In genomic region chr6:3226422-3227362, GRCh38 we compare ENCODE assay signal across 1 cellular context.
TF ChIP-seq lines count a peak whose summit lies in the region.

No MANE protein-coding gene starts in this region.

TF ChIP-seq in HEK293, 187 proteins besides CTCF, POLR2A, EP300 and RAD21 (continued from another document and continues in another):
- TF ChIP-seq, protein P1, sequence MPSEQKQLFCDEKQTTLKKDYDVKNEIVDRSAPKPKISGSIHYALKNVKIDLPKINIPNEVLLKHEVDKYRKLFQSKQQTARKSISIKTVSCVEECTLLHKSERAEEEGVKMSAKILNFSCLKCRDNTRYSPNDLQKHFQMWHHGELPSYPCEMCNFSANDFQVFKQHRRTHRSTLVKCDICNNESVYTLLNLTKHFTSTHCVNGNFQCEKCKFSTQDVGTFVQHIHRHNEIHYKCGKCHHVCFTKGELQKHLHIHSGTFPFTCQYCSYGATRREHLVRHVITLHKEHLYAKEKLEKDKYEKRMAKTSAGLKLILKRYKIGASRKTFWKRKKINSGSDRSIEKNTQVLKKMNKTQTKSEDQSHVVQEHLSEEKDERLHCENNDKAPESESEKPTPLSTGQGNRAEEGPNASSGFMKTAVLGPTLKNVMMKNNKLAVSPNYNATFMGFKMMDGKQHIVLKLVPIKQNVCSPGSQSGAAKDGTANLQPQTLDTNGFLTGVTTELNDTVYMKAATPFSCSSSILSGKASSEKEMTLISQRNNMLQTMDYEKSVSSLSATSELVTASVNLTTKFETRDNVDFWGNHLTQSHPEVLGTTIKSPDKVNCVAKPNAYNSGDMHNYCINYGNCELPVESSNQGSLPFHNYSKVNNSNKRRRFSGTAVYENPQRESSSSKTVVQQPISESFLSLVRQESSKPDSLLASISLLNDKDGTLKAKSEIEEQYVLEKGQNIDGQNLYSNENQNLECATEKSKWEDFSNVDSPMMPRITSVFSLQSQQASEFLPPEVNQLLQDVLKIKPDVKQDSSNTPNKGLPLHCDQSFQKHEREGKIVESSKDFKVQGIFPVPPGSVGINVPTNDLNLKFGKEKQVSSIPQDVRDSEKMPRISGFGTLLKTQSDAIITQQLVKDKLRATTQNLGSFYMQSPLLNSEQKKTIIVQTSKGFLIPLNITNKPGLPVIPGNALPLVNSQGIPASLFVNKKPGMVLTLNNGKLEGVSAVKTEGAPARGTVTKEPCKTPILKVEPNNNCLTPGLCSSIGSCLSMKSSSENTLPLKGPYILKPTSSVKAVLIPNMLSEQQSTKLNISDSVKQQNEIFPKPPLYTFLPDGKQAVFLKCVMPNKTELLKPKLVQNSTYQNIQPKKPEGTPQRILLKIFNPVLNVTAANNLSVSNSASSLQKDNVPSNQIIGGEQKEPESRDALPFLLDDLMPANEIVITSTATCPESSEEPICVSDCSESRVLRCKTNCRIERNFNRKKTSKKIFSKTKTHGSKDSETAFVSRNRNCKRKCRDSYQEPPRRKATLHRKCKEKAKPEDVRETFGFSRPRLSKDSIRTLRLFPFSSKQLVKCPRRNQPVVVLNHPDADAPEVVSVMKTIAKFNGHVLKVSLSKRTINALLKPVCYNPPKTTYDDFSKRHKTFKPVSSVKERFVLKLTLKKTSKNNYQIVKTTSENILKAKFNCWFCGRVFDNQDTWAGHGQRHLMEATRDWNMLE (tag by site-specific recombination; conservative IDR thresholded peaks at IDR 0.05; ENCODE audit: low read depth): 0 out of 2 replicates have a peak, but pooled peaks have one; percentile 5
- TF ChIP-seq ZNF610 (tag by site-specific recombination; IDR thresholded peaks at IDR 0.05; ENCODE audit: borderline replicate concordance) (no peak; the same call in 1 of the 2 replicates), ZNF670 (tag by site-specific recombination; IDR thresholded peaks at IDR 0.05; ENCODE audit: low read depth) (no peak), IKZF3 (tag by site-specific recombination; IDR thresholded peaks at IDR 0.05) (no peak), ZNF621 (tag by site-specific recombination; IDR thresholded peaks at IDR 0.05) (no peak), ZEB2 (tag by site-specific recombination; IDR thresholded peaks at IDR 0.05) (no peak), ZNF629 (tag by site-specific recombination; IDR thresholded peaks at IDR 0.05) (no peak), KLF10 (tag by site-specific recombination; IDR thresholded peaks at IDR 0.05) (no peak; the same call in 1 of the 2 replicates), ZNF777 (tag by site-specific recombination; IDR thresholded peaks at IDR 0.05; ENCODE audit: borderline replicate concordance) (no peak), ZNF600 (tag by site-specific recombination; IDR thresholded peaks at IDR 0.05) (0 out of 2 replicates have a peak, but pooled peaks have one; percentile 6), SETDB1 (IDR thresholded peaks at IDR 0.05; ENCODE audit: insufficient read length, low read length) (no peak), ZNF626 (tag by site-specific recombination; IDR thresholded peaks at IDR 0.05) (no peak), ZSCAN30 (tag by site-specific recombination; IDR thresholded peaks at IDR 0.05) (no peak), ZNF274 (IDR thresholded peaks at IDR 0.05; ENCODE audit: low read length) (no peak), ZNF274 (tag by site-specific recombination; IDR thresholded peaks at IDR 0.05; ENCODE audit: borderline replicate concordance) (no peak), ZNF639 (tag by site-specific recombination; IDR thresholded peaks at IDR 0.05) (no peak), HOXD13 (CRISPR knock-in tag; IDR thresholded peaks at IDR 0.05; ENCODE audit: borderline replicate concordance) (no peak), WT1 (tag by site-specific recombination; IDR thresholded peaks at IDR 0.05) (peak; percentile 24; the same call in 1 of the 2 replicates), ZFP41 (tag by site-specific recombination; IDR thresholded peaks at IDR 0.05; ENCODE audit: borderline replicate concordance) (no peak), ZNF768 (tag by site-specific recombination; IDR thresholded peaks at IDR 0.05) (no peak), MZF1 (tag by site-specific recombination; IDR thresholded peaks at IDR 0.05; ENCODE audit: borderline replicate concordance) (no peak), ZSCAN18 (tag by site-specific recombination; IDR thresholded peaks at IDR 0.05) (no peak), ZBTB6 (tag by site-specific recombination; IDR thresholded peaks at IDR 0.05) (no peak), ZNF2 (tag by site-specific recombination; IDR thresholded peaks at IDR 0.05) (no peak), KLF8 (tag by site-specific recombination; IDR thresholded peaks at IDR 0.05) (no peak), ZNF530 (tag by site-specific recombination; IDR thresholded peaks at IDR 0.05; ENCODE audit: low read depth) (no peak), ZNF174 (tag by site-specific recombination; IDR thresholded peaks at IDR 0.05) (no peak), ZNF350 (tag by site-specific recombination; IDR thresholded peaks at IDR 0.05) (no peak), ZNF18 (tag by site-specific recombination; IDR thresholded peaks at IDR 0.05) (no peak), ZNF785 (tag by site-specific recombination; IDR thresholded peaks at IDR 0.05) (no peak), ZNF433 (tag by site-specific recombination; IDR thresholded peaks at IDR 0.05; ENCODE audit: low read depth) (no peak)
- TF ChIP-seq, protein P2, sequence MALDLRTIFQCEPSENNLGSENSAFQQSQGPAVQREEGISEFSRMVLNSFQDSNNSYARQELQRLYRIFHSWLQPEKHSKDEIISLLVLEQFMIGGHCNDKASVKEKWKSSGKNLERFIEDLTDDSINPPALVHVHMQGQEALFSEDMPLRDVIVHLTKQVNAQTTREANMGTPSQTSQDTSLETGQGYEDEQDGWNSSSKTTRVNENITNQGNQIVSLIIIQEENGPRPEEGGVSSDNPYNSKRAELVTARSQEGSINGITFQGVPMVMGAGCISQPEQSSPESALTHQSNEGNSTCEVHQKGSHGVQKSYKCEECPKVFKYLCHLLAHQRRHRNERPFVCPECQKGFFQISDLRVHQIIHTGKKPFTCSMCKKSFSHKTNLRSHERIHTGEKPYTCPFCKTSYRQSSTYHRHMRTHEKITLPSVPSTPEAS (tag by site-specific recombination; IDR thresholded peaks at IDR 0.05): no peak
- TF ChIP-seq, protein P3, sequence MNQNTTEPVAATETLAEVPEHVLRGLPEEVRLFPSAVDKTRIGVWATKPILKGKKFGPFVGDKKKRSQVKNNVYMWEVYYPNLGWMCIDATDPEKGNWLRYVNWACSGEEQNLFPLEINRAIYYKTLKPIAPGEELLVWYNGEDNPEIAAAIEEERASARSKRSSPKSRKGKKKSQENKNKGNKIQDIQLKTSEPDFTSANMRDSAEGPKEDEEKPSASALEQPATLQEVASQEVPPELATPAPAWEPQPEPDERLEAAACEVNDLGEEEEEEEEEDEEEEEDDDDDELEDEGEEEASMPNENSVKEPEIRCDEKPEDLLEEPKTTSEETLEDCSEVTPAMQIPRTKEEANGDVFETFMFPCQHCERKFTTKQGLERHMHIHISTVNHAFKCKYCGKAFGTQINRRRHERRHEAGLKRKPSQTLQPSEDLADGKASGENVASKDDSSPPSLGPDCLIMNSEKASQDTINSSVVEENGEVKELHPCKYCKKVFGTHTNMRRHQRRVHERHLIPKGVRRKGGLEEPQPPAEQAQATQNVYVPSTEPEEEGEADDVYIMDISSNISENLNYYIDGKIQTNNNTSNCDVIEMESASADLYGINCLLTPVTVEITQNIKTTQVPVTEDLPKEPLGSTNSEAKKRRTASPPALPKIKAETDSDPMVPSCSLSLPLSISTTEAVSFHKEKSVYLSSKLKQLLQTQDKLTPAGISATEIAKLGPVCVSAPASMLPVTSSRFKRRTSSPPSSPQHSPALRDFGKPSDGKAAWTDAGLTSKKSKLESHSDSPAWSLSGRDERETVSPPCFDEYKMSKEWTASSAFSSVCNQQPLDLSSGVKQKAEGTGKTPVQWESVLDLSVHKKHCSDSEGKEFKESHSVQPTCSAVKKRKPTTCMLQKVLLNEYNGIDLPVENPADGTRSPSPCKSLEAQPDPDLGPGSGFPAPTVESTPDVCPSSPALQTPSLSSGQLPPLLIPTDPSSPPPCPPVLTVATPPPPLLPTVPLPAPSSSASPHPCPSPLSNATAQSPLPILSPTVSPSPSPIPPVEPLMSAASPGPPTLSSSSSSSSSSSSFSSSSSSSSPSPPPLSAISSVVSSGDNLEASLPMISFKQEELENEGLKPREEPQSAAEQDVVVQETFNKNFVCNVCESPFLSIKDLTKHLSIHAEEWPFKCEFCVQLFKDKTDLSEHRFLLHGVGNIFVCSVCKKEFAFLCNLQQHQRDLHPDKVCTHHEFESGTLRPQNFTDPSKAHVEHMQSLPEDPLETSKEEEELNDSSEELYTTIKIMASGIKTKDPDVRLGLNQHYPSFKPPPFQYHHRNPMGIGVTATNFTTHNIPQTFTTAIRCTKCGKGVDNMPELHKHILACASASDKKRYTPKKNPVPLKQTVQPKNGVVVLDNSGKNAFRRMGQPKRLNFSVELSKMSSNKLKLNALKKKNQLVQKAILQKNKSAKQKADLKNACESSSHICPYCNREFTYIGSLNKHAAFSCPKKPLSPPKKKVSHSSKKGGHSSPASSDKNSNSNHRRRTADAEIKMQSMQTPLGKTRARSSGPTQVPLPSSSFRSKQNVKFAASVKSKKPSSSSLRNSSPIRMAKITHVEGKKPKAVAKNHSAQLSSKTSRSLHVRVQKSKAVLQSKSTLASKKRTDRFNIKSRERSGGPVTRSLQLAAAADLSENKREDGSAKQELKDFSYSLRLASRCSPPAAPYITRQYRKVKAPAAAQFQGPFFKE (tag by site-specific recombination; IDR thresholded peaks at IDR 0.05; ENCODE audit: borderline replicate concordance): 0 out of 2 replicates have a peak, but pooled peaks have one; percentile 97
- TF ChIP-seq, protein P4, sequence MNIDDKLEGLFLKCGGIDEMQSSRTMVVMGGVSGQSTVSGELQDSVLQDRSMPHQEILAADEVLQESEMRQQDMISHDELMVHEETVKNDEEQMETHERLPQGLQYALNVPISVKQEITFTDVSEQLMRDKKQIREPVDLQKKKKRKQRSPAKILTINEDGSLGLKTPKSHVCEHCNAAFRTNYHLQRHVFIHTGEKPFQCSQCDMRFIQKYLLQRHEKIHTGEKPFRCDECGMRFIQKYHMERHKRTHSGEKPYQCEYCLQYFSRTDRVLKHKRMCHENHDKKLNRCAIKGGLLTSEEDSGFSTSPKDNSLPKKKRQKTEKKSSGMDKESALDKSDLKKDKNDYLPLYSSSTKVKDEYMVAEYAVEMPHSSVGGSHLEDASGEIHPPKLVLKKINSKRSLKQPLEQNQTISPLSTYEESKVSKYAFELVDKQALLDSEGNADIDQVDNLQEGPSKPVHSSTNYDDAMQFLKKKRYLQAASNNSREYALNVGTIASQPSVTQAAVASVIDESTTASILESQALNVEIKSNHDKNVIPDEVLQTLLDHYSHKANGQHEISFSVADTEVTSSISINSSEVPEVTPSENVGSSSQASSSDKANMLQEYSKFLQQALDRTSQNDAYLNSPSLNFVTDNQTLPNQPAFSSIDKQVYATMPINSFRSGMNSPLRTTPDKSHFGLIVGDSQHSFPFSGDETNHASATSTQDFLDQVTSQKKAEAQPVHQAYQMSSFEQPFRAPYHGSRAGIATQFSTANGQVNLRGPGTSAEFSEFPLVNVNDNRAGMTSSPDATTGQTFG (tag by site-specific recombination; IDR thresholded peaks at IDR 0.05; ENCODE audit: borderline replicate concordance): no peak
- TF ChIP-seq, protein P5, sequence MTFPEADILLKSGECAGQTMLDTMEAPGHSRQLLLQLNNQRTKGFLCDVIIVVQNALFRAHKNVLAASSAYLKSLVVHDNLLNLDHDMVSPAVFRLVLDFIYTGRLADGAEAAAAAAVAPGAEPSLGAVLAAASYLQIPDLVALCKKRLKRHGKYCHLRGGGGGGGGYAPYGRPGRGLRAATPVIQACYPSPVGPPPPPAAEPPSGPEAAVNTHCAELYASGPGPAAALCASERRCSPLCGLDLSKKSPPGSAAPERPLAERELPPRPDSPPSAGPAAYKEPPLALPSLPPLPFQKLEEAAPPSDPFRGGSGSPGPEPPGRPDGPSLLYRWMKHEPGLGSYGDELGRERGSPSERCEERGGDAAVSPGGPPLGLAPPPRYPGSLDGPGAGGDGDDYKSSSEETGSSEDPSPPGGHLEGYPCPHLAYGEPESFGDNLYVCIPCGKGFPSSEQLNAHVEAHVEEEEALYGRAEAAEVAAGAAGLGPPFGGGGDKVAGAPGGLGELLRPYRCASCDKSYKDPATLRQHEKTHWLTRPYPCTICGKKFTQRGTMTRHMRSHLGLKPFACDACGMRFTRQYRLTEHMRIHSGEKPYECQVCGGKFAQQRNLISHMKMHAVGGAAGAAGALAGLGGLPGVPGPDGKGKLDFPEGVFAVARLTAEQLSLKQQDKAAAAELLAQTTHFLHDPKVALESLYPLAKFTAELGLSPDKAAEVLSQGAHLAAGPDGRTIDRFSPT (tag by site-specific recombination; IDR thresholded peaks at IDR 0.05): no peak
